Comparison of ENCODE assay signal across 1 cellular context in the genomic region with DNA sequence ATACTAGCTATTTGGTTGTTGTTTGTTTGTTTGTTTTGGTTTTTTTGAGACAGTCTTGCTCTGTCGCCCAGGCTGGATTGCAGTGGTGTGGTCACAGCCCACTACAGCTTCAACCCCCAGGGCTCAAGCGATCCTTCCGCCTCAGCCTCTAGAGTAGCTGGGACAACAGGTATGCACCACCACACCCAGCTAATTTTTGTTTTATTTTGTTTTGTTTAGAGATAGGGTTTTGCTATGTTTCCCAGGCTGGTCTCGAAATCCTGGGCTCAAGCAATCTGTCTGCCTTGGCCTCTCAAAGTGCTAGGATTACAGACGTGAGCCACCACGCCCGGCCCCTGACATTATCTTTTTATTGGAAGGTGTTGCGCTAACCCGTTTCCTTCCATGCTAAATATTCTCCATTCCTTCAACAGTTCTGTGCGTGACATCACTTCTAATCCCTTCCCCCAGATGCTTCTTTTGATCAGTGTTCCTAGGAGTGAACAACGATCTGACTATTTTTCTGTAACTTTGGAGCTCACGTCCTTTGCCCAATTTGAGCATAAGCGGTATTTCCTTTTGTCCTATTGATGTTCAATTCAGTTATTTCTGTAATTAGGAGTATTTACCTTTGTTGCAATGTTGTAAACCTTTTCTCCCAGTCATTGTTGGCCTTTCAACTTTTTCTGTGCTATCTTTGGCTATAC.
TF ChIP-seq lines count a peak whose summit lies in the region.

No MANE protein-coding gene starts in this region.

TF ChIP-seq in HepG2, 621 proteins besides CTCF, POLR2A, EP300 and RAD21 (continued from another document and continues in another):
- TF ChIP-seq, protein P1, sequence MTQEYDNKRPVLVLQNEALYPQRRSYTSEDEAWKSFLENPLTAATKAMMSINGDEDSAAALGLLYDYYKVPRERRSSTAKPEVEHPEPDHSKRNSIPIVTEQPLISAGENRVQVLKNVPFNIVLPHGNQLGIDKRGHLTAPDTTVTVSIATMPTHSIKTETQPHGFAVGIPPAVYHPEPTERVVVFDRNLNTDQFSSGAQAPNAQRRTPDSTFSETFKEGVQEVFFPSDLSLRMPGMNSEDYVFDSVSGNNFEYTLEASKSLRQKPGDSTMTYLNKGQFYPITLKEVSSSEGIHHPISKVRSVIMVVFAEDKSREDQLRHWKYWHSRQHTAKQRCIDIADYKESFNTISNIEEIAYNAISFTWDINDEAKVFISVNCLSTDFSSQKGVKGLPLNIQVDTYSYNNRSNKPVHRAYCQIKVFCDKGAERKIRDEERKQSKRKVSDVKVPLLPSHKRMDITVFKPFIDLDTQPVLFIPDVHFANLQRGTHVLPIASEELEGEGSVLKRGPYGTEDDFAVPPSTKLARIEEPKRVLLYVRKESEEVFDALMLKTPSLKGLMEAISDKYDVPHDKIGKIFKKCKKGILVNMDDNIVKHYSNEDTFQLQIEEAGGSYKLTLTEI (CRISPR knock-in tag; conservative IDR thresholded peaks at IDR 0.05), result no peak
- TF ChIP-seq, protein P2, sequence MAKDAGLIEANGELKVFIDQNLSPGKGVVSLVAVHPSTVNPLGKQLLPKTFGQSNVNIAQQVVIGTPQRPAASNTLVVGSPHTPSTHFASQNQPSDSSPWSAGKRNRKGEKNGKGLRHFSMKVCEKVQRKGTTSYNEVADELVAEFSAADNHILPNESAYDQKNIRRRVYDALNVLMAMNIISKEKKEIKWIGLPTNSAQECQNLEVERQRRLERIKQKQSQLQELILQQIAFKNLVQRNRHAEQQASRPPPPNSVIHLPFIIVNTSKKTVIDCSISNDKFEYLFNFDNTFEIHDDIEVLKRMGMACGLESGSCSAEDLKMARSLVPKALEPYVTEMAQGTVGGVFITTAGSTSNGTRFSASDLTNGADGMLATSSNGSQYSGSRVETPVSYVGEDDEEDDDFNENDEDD (CRISPR knock-in tag; IDR thresholded peaks at IDR 0.05; ENCODE audit: borderline replicate concordance), result no peak
- TF ChIP-seq ELF4 (CRISPR knock-in tag; IDR thresholded peaks at IDR 0.05; ENCODE audit: borderline replicate concordance) (peak; percentile 89), SRSF4 (IDR thresholded peaks at IDR 0.05; ENCODE audit: low read depth, low read length, poor library complexity, severe bottlenecking) (no peak), GATAD2A (CRISPR knock-in tag; IDR thresholded peaks at IDR 0.05) (peak; percentile 90), SAFB2 (CRISPR knock-in tag; IDR thresholded peaks at IDR 0.05; ENCODE audit: borderline replicate concordance, low read depth) (no peak; the same call in 1 of the 2 replicates), ZSCAN9 (CRISPR knock-in tag; IDR thresholded peaks at IDR 0.05; ENCODE audit: borderline replicate concordance) (peak; percentile 56; the same call in 1 of the 2 replicates), ZNF451 (CRISPR knock-in tag; IDR thresholded peaks at IDR 0.05) (no peak), ZGPAT (CRISPR knock-in tag; IDR thresholded peaks at IDR 0.05) (peak; percentile 86), NCOR1 (IDR thresholded peaks at IDR 0.05; ENCODE audit: borderline replicate concordance, low read length) (peak; percentile 89; the same call in 1 of the 2 replicates), GATAD1 (CRISPR knock-in tag; IDR thresholded peaks at IDR 0.05) (no peak; the same call in 1 of the 2 replicates), KLF13 (CRISPR knock-in tag; IDR thresholded peaks at IDR 0.05) (no peak), ZNF160 (CRISPR knock-in tag; IDR thresholded peaks at IDR 0.05) (no peak), ZNF256 (CRISPR knock-in tag; conservative IDR thresholded peaks at IDR 0.05) (no peak), ZNF260 (CRISPR knock-in tag; IDR thresholded peaks at IDR 0.05; ENCODE audit: borderline replicate concordance, low read depth) (no peak), ZNF382 (CRISPR knock-in tag; IDR thresholded peaks at IDR 0.05; ENCODE audit: borderline replicate concordance) (no peak), ZBTB8A (CRISPR knock-in tag; IDR thresholded peaks at IDR 0.05; ENCODE audit: borderline replicate concordance, low read depth) (no peak), ZNF224 (CRISPR knock-in tag; IDR thresholded peaks at IDR 0.05) (no peak; the same call in 1 of the 2 replicates), KLF15 (CRISPR knock-in tag; IDR thresholded peaks at IDR 0.05; ENCODE audit: borderline replicate concordance) (no peak), ADNP (CRISPR knock-in tag; IDR thresholded peaks at IDR 0.05) (no peak), TBX3 (IDR thresholded peaks at IDR 0.05; ENCODE audit: borderline replicate concordance) (peak; percentile 68; the same call in 1 of the 2 replicates), REPIN1 (CRISPR knock-in tag; IDR thresholded peaks at IDR 0.05; ENCODE audit: borderline replicate concordance, low read depth) (no peak), NR0B2 (CRISPR knock-in tag; IDR thresholded peaks at IDR 0.05) (no peak), ELF3 (CRISPR knock-in tag; IDR thresholded peaks at IDR 0.05) (peak; percentile 98; the same call in 1 of the 2 replicates), ZNF530 (CRISPR knock-in tag; IDR thresholded peaks at IDR 0.05; ENCODE audit: low read depth) (no peak), SP140L (CRISPR knock-in tag; IDR thresholded peaks at IDR 0.05; ENCODE audit: borderline replicate concordance) (no peak), NR2F1 (CRISPR knock-in tag; IDR thresholded peaks at IDR 0.05) (0 out of 4 replicates have a peak, but pooled peaks of 1 of the 2 experiments have one; percentile 47), ZNF782 (CRISPR knock-in tag; IDR thresholded peaks at IDR 0.05; ENCODE audit: borderline replicate concordance) (no peak), ZNF83 (CRISPR knock-in tag; IDR thresholded peaks at IDR 0.05; ENCODE audit: borderline replicate concordance) (no peak), HNF4G (IDR thresholded peaks at IDR 0.05; ENCODE audit: borderline replicate concordance, low read depth, low read length) (0 out of 2 replicates have a peak, but pooled peaks have one; percentile 60), HNF4G (CRISPR knock-in tag; IDR thresholded peaks at IDR 0.05; ENCODE audit: borderline replicate concordance, low read depth) (no peak), NPAS2 (CRISPR knock-in tag; IDR thresholded peaks at IDR 0.05; ENCODE audit: borderline replicate concordance) (no peak), ZBTB14 (CRISPR knock-in tag; IDR thresholded peaks at IDR 0.05) (no peak), IKZF1 (IDR thresholded peaks at IDR 0.05) (no peak), ZNF547 (CRISPR knock-in tag; IDR thresholded peaks at IDR 0.05) (0 out of 2 replicates have a peak, but pooled peaks have one; percentile 13), KLF16 (CRISPR knock-in tag; IDR thresholded peaks at IDR 0.05) (no peak), JUNB (CRISPR knock-in tag; IDR thresholded peaks at IDR 0.05; ENCODE audit: borderline replicate concordance) (no peak)
- TF ChIP-seq, protein P3, sequence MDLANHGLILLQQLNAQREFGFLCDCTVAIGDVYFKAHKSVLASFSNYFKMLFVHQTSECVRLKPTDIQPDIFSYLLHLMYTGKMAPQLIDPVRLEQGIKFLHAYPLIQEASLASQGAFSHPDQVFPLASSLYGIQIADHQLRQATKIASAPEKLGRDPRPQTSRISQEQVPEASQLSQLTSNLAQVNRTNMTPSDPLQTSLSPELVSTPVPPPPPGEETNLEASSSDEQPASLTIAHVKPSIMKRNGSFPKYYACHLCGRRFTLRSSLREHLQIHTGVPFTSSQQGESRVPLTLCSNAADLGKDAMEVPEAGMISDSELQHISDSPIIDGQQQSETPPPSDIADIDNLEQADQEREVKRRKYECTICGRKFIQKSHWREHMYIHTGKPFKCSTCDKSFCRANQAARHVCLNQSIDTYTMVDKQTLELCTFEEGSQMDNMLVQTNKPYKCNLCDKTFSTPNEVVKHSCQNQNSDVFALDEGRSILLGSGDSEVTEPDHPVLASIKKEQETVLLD (CRISPR knock-in tag; IDR thresholded peaks at IDR 0.05; ENCODE audit: low read depth), result no peak
- TF ChIP-seq, protein P4, sequence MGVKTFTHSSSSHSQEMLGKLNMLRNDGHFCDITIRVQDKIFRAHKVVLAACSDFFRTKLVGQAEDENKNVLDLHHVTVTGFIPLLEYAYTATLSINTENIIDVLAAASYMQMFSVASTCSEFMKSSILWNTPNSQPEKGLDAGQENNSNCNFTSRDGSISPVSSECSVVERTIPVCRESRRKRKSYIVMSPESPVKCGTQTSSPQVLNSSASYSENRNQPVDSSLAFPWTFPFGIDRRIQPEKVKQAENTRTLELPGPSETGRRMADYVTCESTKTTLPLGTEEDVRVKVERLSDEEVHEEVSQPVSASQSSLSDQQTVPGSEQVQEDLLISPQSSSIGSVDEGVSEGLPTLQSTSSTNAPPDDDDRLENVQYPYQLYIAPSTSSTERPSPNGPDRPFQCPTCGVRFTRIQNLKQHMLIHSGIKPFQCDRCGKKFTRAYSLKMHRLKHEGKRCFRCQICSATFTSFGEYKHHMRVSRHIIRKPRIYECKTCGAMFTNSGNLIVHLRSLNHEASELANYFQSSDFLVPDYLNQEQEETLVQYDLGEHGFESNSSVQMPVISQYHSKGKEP (CRISPR knock-in tag; IDR thresholded peaks at IDR 0.05), result no peak
- TF ChIP-seq, protein P5, sequence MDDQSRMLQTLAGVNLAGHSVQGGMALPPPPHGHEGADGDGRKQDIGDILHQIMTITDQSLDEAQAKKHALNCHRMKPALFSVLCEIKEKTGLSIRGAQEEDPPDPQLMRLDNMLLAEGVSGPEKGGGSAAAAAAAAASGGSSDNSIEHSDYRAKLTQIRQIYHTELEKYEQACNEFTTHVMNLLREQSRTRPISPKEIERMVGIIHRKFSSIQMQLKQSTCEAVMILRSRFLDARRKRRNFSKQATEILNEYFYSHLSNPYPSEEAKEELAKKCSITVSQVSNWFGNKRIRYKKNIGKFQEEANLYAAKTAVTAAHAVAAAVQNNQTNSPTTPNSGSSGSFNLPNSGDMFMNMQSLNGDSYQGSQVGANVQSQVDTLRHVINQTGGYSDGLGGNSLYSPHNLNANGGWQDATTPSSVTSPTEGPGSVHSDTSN (CRISPR knock-in tag; IDR thresholded peaks at IDR 0.05; ENCODE audit: borderline replicate concordance), result no peak
- TF ChIP-seq, protein P6, sequence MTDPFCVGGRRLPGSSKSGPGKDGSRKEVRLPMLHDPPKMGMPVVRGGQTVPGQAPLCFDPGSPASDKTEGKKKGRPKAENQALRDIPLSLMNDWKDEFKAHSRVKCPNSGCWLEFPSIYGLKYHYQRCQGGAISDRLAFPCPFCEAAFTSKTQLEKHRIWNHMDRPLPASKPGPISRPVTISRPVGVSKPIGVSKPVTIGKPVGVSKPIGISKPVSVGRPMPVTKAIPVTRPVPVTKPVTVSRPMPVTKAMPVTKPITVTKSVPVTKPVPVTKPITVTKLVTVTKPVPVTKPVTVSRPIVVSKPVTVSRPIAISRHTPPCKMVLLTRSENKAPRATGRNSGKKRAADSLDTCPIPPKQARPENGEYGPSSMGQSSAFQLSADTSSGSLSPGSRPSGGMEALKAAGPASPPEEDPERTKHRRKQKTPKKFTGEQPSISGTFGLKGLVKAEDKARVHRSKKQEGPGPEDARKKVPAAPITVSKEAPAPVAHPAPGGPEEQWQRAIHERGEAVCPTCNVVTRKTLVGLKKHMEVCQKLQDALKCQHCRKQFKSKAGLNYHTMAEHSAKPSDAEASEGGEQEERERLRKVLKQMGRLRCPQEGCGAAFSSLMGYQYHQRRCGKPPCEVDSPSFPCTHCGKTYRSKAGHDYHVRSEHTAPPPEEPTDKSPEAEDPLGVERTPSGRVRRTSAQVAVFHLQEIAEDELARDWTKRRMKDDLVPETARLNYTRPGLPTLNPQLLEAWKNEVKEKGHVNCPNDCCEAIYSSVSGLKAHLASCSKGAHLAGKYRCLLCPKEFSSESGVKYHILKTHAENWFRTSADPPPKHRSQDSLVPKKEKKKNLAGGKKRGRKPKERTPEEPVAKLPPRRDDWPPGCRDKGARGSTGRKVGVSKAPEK (CRISPR knock-in tag; IDR thresholded peaks at IDR 0.05; ENCODE audit: borderline replicate concordance), result no peak
- TF ChIP-seq, protein P7, sequence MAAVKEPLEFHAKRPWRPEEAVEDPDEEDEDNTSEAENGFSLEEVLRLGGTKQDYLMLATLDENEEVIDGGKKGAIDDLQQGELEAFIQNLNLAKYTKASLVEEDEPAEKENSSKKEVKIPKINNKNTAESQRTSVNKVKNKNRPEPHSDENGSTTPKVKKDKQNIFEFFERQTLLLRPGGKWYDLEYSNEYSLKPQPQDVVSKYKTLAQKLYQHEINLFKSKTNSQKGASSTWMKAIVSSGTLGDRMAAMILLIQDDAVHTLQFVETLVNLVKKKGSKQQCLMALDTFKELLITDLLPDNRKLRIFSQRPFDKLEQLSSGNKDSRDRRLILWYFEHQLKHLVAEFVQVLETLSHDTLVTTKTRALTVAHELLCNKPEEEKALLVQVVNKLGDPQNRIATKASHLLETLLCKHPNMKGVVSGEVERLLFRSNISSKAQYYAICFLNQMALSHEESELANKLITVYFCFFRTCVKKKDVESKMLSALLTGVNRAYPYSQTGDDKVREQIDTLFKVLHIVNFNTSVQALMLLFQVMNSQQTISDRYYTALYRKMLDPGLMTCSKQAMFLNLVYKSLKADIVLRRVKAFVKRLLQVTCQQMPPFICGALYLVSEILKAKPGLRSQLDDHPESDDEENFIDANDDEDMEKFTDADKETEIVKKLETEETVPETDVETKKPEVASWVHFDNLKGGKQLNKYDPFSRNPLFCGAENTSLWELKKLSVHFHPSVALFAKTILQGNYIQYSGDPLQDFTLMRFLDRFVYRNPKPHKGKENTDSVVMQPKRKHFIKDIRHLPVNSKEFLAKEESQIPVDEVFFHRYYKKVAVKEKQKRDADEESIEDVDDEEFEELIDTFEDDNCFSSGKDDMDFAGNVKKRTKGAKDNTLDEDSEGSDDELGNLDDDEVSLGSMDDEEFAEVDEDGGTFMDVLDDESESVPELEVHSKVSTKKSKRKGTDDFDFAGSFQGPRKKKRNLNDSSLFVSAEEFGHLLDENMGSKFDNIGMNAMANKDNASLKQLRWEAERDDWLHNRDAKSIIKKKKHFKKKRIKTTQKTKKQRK (IDR thresholded peaks at IDR 0.05; ENCODE audit: low read length), result no peak
